In the genomic region with DNA sequence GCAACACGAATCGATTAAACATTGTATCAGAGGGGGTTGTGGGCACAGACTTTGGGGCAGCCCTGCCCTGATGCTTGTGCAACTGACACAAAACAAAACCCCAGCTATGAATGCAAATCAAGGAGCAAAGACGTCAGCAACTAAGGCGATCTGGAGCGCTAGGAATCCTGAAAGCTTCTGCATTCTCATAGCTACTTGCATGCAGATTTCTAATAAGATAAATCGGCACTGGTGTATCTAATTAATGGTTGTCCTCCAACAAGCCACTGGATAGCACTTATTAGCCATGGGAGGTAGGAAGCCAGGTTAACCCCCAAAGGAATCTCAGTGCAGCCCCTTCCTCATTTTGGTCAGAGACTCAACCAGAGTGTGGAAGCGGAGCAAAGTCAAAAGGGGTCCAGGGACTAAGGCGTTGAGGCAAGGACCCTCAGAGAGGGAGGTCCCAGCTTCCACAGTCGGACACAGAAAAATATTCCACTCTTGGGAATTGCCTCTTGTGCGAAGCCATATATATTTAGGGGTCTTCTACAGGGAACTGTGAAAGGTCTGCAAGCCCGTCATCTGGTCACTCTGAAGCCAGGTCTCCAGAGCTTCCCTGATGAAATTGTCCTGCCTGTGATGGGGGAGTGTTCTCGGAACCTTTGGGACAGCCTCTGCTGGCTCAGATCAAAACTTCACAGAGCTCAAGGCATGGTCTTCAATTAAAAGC, we compare ENCODE assay signal across 2 cellular contexts.
TF ChIP-seq lines count a peak whose summit lies in the region.

No MANE protein-coding gene starts in this region.

TF ChIP-seq in IMR-90, 13 proteins besides CTCF, POLR2A, EP300 and RAD21 (continued from another document):
- TF ChIP-seq CEBPB (IDR thresholded peaks at IDR 0.05; ENCODE audit: low read depth, low read length) (peak; percentile 91), BHLHE40 (IDR thresholded peaks at IDR 0.05; ENCODE audit: low read depth, low read length) (no peak), NFE2L2 (IDR thresholded peaks at IDR 0.05; ENCODE audit: low read depth, low read length) (peak; percentile 50; the same call in 1 of the 2 replicates), MAZ (IDR thresholded peaks at IDR 0.05; ENCODE audit: borderline replicate concordance, low read depth, low read length) (0 out of 2 replicates have a peak, but pooled peaks have one; percentile 17), MAFK (IDR thresholded peaks at IDR 0.05; ENCODE audit: low read depth, low read length) (no peak), RFX5 (IDR thresholded peaks at IDR 0.05; ENCODE audit: low read depth, low read length) (no peak), SMC3 (IDR thresholded peaks at IDR 0.05; ENCODE audit: low read depth, low read length) (no peak)
- TF ChIP-seq, protein P1, sequence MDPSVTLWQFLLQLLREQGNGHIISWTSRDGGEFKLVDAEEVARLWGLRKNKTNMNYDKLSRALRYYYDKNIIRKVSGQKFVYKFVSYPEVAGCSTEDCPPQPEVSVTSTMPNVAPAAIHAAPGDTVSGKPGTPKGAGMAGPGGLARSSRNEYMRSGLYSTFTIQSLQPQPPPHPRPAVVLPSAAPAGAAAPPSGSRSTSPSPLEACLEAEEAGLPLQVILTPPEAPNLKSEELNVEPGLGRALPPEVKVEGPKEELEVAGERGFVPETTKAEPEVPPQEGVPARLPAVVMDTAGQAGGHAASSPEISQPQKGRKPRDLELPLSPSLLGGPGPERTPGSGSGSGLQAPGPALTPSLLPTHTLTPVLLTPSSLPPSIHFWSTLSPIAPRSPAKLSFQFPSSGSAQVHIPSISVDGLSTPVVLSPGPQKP (IDR thresholded peaks at IDR 0.05; ENCODE audit: borderline replicate concordance, low read depth, low read length), result no peak

TF ChIP-seq in neural cell, 6 proteins besides CTCF, POLR2A, EP300 and RAD21 (continued from another document):
- TF ChIP-seq, protein P2, sequence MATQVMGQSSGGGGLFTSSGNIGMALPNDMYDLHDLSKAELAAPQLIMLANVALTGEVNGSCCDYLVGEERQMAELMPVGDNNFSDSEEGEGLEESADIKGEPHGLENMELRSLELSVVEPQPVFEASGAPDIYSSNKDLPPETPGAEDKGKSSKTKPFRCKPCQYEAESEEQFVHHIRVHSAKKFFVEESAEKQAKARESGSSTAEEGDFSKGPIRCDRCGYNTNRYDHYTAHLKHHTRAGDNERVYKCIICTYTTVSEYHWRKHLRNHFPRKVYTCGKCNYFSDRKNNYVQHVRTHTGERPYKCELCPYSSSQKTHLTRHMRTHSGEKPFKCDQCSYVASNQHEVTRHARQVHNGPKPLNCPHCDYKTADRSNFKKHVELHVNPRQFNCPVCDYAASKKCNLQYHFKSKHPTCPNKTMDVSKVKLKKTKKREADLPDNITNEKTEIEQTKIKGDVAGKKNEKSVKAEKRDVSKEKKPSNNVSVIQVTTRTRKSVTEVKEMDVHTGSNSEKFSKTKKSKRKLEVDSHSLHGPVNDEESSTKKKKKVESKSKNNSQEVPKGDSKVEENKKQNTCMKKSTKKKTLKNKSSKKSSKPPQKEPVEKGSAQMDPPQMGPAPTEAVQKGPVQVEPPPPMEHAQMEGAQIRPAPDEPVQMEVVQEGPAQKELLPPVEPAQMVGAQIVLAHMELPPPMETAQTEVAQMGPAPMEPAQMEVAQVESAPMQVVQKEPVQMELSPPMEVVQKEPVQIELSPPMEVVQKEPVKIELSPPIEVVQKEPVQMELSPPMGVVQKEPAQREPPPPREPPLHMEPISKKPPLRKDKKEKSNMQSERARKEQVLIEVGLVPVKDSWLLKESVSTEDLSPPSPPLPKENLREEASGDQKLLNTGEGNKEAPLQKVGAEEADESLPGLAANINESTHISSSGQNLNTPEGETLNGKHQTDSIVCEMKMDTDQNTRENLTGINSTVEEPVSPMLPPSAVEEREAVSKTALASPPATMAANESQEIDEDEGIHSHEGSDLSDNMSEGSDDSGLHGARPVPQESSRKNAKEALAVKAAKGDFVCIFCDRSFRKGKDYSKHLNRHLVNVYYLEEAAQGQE (IDR thresholded peaks at IDR 0.05; ENCODE audit: borderline replicate concordance), result peak; percentile 88
